In genomic region chr16:30984669-30985400, GRCh38 we compare ENCODE assay signal across 8 cellular contexts. TPM values are rescaled to one million over a fixed set of nuclear protein-coding genes. Genes with fewer than 3 reads are reported as not detected.
DNase-seq lines count a peak whose midpoint lies in the region; ATAC-seq and TF ChIP-seq lines count a peak whose summit lies in the region.

Gene HSD3B7 (plus strand): TSS chr16:30985207. CDS start chr16:30985659, 452 bp downstream.

- H3K27ac Mint-ChIP-seq in activated T-helper 1 cell treated with anti-CD3 and anti-CD28 coated beads, Interleukin-12 subunit alpha, Interleukin-12 subunit beta, Interleukin-2, Interleukin-4 antibody, amounts not matched to agents 30 ng/mL and 10 ng/mL and 1 ng/mL, durations not matched to agents 14 hours and 24 hours and 36 hours, result no peak within 1 kb of the TSS
- H3K27ac Mint-ChIP-seq in nephron, result peak within 1 kb of the TSS in 2 of 3 experiments; percentile 31 to 45

- H3K4me3 ChIP-seq in HUES6 (ENCODE audit: low read depth, low read length), result peak within 1 kb of the TSS; percentile 51
- peak within 1 kb of the TSS; percentile 74 for H3K4me3 ChIP-seq in fibroblast of the aortic adventitia (ENCODE audit: low read depth, low read length)

- in situ Hi-C loops in G401 (cut with HindIII; ENCODE audit: low sequenced_read_pairs), result no loop called here

- no peaks in the 10 kb centered on the region for H3K4me1 Mint-ChIP-seq in activated T-helper 1 cell treated with anti-CD3 and anti-CD28 coated beads, Interleukin-12 subunit alpha, Interleukin-12 subunit beta, Interleukin-2, Interleukin-4 antibody, amounts not matched to agents 30 ng/mL and 10 ng/mL and 1 ng/mL, durations not matched to agents 14 hours and 24 hours and 36 hours (ENCODE audit: low read depth)
- H3K4me1 Mint-ChIP-seq in nephron, result no peaks in the 10 kb centered on the region

- peak within 1 kb of the TSS; percentile 27 for H3K9ac ChIP-seq in HUES6 (ENCODE audit: low read length)

- TF ChIP-seq CTCF in fibroblast of the aortic adventitia (IDR thresholded peaks at IDR 0.05; ENCODE audit: insufficient read depth, low read length) (peak; percentile 98), nephron (IDR thresholded peaks at IDR 0.05; ENCODE audit: unreplicated experiment in 3 of 3) (peak; percentile 82 to 91 (median 88))

- peaks cover 44% of the 10 kb centered on the region for H3K36me3 ChIP-seq in HUES6 (ENCODE audit: control insufficient read depth, insufficient read depth, low read length)

- ATAC-seq in HG03565 (IDR thresholded peaks at IDR 0.05; ENCODE audit: unreplicated experiment), result no peak

- H3K27me3 ChIP-seq in HUES6 (ENCODE audit: control insufficient read depth, insufficient read depth, low read length), result no peaks in the 10 kb centered on the region

- peak; percentile 78 for DNase-seq in G401 (ENCODE audit: low spot score)
- peak; percentile 81 for DNase-seq in RKO (ENCODE audit: low spot score)
- DNase-seq in activated T-helper 1 cell treated with anti-CD3 and anti-CD28 coated beads, Interleukin-12 subunit alpha, Interleukin-12 subunit beta, Interleukin-2, Interleukin-4 antibody, amounts not matched to agents 30 ng/mL and 10 ng/mL and 1 ng/mL, durations not matched to agents 14 hours and 24 hours and 36 hours (ENCODE audit: low spot score), result peak; percentile 73
- DNase-seq in fibroblast of the aortic adventitia (ENCODE audit: low read depth), result peak; percentile 78
- peak; percentile 28 to 79 (median 70) for DNase-seq in stimulated activated naive CD4-positive, alpha-beta T cell (lab: John Stamatoyannopoulos, UW)

- H3K4me1 ChIP-seq in HUES6 (ENCODE audit: control insufficient read depth, insufficient read depth, low read length), result peaks cover 11% of the 10 kb centered on the region

- H3K27me3 Mint-ChIP-seq in activated T-helper 1 cell treated with anti-CD3 and anti-CD28 coated beads, Interleukin-12 subunit alpha, Interleukin-12 subunit beta, Interleukin-2, Interleukin-4 antibody, amounts not matched to agents 30 ng/mL and 10 ng/mL and 1 ng/mL, durations not matched to agents 14 hours and 24 hours and 36 hours (ENCODE audit: insufficient read depth), result no peaks in the 10 kb centered on the region
- H3K27me3 Mint-ChIP-seq in nephron (ENCODE audit: low read depth), result no peaks in the 10 kb centered on the region

- H3K4me3 Mint-ChIP-seq in activated T-helper 1 cell treated with anti-CD3 and anti-CD28 coated beads, Interleukin-12 subunit alpha, Interleukin-12 subunit beta, Interleukin-2, Interleukin-4 antibody, amounts not matched to agents 30 ng/mL and 10 ng/mL and 1 ng/mL, durations not matched to agents 14 hours and 24 hours and 36 hours, result peak within 1 kb of the TSS; percentile 7
- peak within 1 kb of the TSS; percentile 65 to 80 (median 76) for H3K4me3 Mint-ChIP-seq in nephron

- intact Hi-C loops in activated T-helper 1 cell treated with anti-CD3 and anti-CD28 coated beads, Interleukin-12 subunit alpha, Interleukin-12 subunit beta, Interleukin-2, Interleukin-4 antibody, amounts not matched to agents 30 ng/mL and 10 ng/mL and 1 ng/mL, durations not matched to agents 14 hours and 24 hours and 36 hours (cut with micrococcal nuclease), result loop anchor here (1.0 kb wide), 6 partner anchors 12 to 883 kb away; no protein-coding TSS in a partner anchor

- H3K9me3 Mint-ChIP-seq in activated T-helper 1 cell treated with anti-CD3 and anti-CD28 coated beads, Interleukin-12 subunit alpha, Interleukin-12 subunit beta, Interleukin-2, Interleukin-4 antibody, amounts not matched to agents 30 ng/mL and 10 ng/mL and 1 ng/mL, durations not matched to agents 14 hours and 24 hours and 36 hours, result no peaks in the 10 kb centered on the region
- no peaks in the 10 kb centered on the region for H3K9me3 Mint-ChIP-seq in nephron

- no peaks in the 10 kb centered on the region for H3K9me3 ChIP-seq in HUES6 (ENCODE audit: control insufficient read depth, insufficient read depth, low read depth, low read length)

- peaks cover 20% of the 10 kb centered on the region for H3K36me3 Mint-ChIP-seq in activated T-helper 1 cell treated with anti-CD3 and anti-CD28 coated beads, Interleukin-12 subunit alpha, Interleukin-12 subunit beta, Interleukin-2, Interleukin-4 antibody, amounts not matched to agents 30 ng/mL and 10 ng/mL and 1 ng/mL, durations not matched to agents 14 hours and 24 hours and 36 hours (ENCODE audit: low read depth)
- H3K36me3 Mint-ChIP-seq in nephron (ENCODE audit: low read depth), result peaks cover 22% of the 10 kb centered on the region

- no peak within 1 kb of the TSS for H3K27ac ChIP-seq in HUES6 (ENCODE audit: low read depth, low read length)

RNA-seq across cellular contexts. Expression of gene HSD3B7, which starts in this region (rescaled TPM):
- 21.7 and 23.6 TPM in 2 replicates for total RNA-seq in G401 (2014; rRNA removed; shearing (Covaris generic))
- 2.1 and 3.3 TPM in 2 replicates for total RNA-seq in activated T-helper 1 cell treated with anti-CD3 and anti-CD28 coated beads, Interleukin-12 subunit alpha, Interleukin-12 subunit beta, Interleukin-2, Interleukin-4 antibody, amounts not matched to agents 30 ng/mL and 10 ng/mL and 1 ng/mL, durations not matched to agents 14 hours and 24 hours and 36 hours
- total RNA-seq in fibroblast of the aortic adventitia (ENCODE audit: low replicate concordance), result 15.5 and 60.9 TPM in 2 replicates
